In the genomic region with DNA sequence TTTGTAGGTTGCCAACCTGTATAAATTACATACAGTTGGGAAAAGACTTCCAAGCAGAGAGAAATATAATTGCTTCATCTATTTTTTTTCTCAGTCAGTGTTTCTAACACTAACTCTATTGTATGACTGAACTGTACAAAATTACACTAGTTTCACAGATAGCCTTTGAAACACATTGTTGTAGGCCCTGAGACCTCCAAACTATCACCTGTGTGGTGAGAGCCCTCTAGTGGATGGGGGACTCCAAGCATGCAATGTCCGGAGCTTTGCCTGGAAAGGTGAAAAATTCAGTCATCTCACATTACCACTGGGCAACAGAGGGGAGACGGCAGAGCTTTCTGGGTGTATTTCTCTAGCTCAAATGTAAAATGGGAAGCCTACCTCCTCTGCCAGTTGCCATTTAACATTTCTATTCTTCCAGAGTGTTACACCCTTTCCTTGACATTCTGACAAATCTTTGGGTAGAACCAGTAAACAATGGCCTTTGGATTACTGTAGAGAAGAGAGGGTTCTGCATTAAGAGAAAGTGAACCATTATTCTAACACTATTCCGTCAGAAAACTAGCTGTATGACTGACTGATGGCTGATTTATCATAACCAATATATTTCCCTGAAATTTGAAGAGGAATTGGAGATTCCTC, we compare ENCODE assay signal across 8 cellular contexts.
DNase-seq lines count a peak whose midpoint lies in the region; ATAC-seq, FAIRE-seq and TF ChIP-seq lines count a peak whose summit lies in the region.

No MANE protein-coding gene starts in this region.

- H3K4me3 ChIP-seq in A673 (ENCODE audit: low read depth, low read length, poor library complexity, severe bottlenecking) (no peak overlapping the region), endodermal cell (ENCODE audit: low read length) (no peak overlapping the region)

- H3K36me3 ChIP-seq in A673 (ENCODE audit: insufficient read depth, low read length, poor library complexity, severe bottlenecking) (no peaks in the 10 kb centered on the region), endodermal cell (ENCODE audit: control insufficient read depth, insufficient read depth, low read length) (no peaks in the 10 kb centered on the region)

- H3K9me3 Mint-ChIP-seq in endodermal cell (no peaks in the 10 kb centered on the region), mesothelial cell of epicardium (peaks cover 3% of the 10 kb centered on the region)

- no peaks in the 10 kb centered on the region for H3K36me3 Mint-ChIP-seq in endodermal cell (ENCODE audit: low read depth)
- no peaks in the 10 kb centered on the region for H3K36me3 Mint-ChIP-seq in mesothelial cell of epicardium

- intact Hi-C loops in A673 (cut with micrococcal nuclease; ENCODE audit: unreplicated experiment) = loop anchor here (2.0 to 5.0 kb wide), 2 partner anchors 181 to 1054 kb away; no protein-coding TSS in a partner anchor

- peak; percentile 92 for ATAC-seq in HG02571 (IDR thresholded peaks at IDR 0.05; ENCODE audit: unreplicated experiment)

- H3K4me3 Mint-ChIP-seq in endodermal cell (no peak overlapping the region), mesothelial cell of epicardium (no peak overlapping the region)

- H3K4me1 ChIP-seq in A673 (ENCODE audit: insufficient read depth, low read length, poor library complexity, severe bottlenecking) = no peaks in the 10 kb centered on the region
- peaks cover 7% of the 10 kb centered on the region for H3K4me1 ChIP-seq in endodermal cell (ENCODE audit: control insufficient read depth, insufficient read depth, low read length)

- TF ChIP-seq POLR2A in GM12891 (IDR thresholded peaks at IDR 0.05; ENCODE audit: low read depth, low read length) = no peak

- TF ChIP-seq CTCF in A673 (conservative IDR thresholded peaks at IDR 0.05; ENCODE audit: low read depth, low read length) (peak; percentile 84), endodermal cell (conservative IDR thresholded peaks at IDR 0.05) (peak; percentile 91), mesothelial cell of epicardium (IDR thresholded peaks at IDR 0.05; ENCODE audit: unreplicated experiment) (peak; percentile 51)

- peaks cover 33% of the 10 kb centered on the region for H3K4me1 Mint-ChIP-seq in endodermal cell
- H3K4me1 Mint-ChIP-seq in mesothelial cell of epicardium = peaks cover 36% of the 10 kb centered on the region

- CTCF ChIA-PET in A673 (lab: Charles Lee) = no interaction called here

- DNase-seq in A673 (ENCODE audit: low spot score) = peak; percentile 69
- peak; percentile 18 for DNase-seq in GM12891 (ENCODE audit: insufficient read length, low spot score)
- DNase-seq in M059J (ENCODE audit: low read depth) = peak; percentile 71
- DNase-seq in SHP77 treated with DMSO at 0.1 percent for 48 hours (lab: John Stamatoyannopoulos, UW) = peak; percentile 27
- DNase-seq in endodermal cell = peak; percentile 89
- no peak for DNase-seq in mesothelial cell of epicardium (ENCODE audit: low spot score in 2 of 2, unreplicated experiment in 2 of 2)
- no peak for DNase-seq in NCI-H187 (lab: John Stamatoyannopoulos, UW)

- BruUV-seq in A673 (replicated peaks; lab: Mats Ljungman, UMichigan) = no TSS peak

- H3K27me3 ChIP-seq in A673 (replicated peaks; ENCODE audit: insufficient read depth, low read depth, low read length, poor library complexity) (peaks cover 31% of the 10 kb centered on the region), endodermal cell (ENCODE audit: control insufficient read depth, insufficient read depth, low read length, poor library complexity, severe bottlenecking) (no peaks in the 10 kb centered on the region)

- peak; percentile 58 for FAIRE-seq in GM12891 (lab: Jason Lieb, UNC)

- POLR2A ChIA-PET in A673 (lab: Charles Lee; ENCODE audit: low non-redundant PET) = no interaction called here

- H3K27ac ChIP-seq in A673 (ENCODE audit: low read depth, low read length, poor library complexity, severe bottlenecking) = no peak overlapping the region
- no peak overlapping the region for H3K27ac ChIP-seq in endodermal cell (ENCODE audit: low read depth, low read length)

- H3K9me3 ChIP-seq in A673 (ENCODE audit: low read depth, low read length, poor library complexity, severe bottlenecking) (no peaks in the 10 kb centered on the region), endodermal cell (ENCODE audit: control insufficient read depth, low read length) (no peaks in the 10 kb centered on the region)

- H3K27me3 Mint-ChIP-seq in endodermal cell (ENCODE audit: insufficient read depth) (no peaks in the 10 kb centered on the region), mesothelial cell of epicardium (ENCODE audit: low read depth) (no peaks in the 10 kb centered on the region)

- H3K27ac Mint-ChIP-seq in endodermal cell = no peak overlapping the region
- H3K27ac Mint-ChIP-seq in mesothelial cell of epicardium = no peak overlapping the region

- no peak overlapping the region for H3K9ac ChIP-seq in endodermal cell (ENCODE audit: extremely low read depth, low read length, poor library complexity, severe bottlenecking)

- WGBS in endodermal cell (ENCODE audit: insufficient coverage in 1 of 2, insufficient read length in 1 of 2), 2 experiments = 48 to 51% methylated on average over 2 to 3 of the region's 3 CpGs

TF ChIP-seq in GM12891, 5 proteins besides CTCF, POLR2A, EP300 and RAD21:
- TF ChIP-seq SPI1 (IDR thresholded peaks at IDR 0.05; ENCODE audit: low read depth, low read length) (no peak), POLR2AphosphoS5 (IDR thresholded peaks at IDR 0.05; ENCODE audit: low read depth, low read length) (no peak), PAX5 (IDR thresholded peaks at IDR 0.05; ENCODE audit: insufficient read depth, low read length, severe bottlenecking) (no peak), POU2F2 (IDR thresholded peaks at IDR 0.05; ENCODE audit: low read depth, low read length) (no peak), TAF1 (IDR thresholded peaks at IDR 0.05; ENCODE audit: low read depth, low read length) (no peak)

Comparison
In these comparisons a context has a peak if more than half of its experiments do, and no peak if none do; other contexts are left out.
1. DNase-seq: peak in A673 (single experiment), GM12891 (single experiment), M059J (single experiment), SHP77 treated with DMSO at 0.1 percent for 48 hours (single experiment) and endodermal cell (single experiment); none in mesothelial cell of epicardium (0 of 2) and NCI-H187 (0 of 2).
2. Peak in every context shown above with its lines, with median percentiles within 50 percentile points of each other: CTCF ChIP-seq.